In the genomic region with DNA sequence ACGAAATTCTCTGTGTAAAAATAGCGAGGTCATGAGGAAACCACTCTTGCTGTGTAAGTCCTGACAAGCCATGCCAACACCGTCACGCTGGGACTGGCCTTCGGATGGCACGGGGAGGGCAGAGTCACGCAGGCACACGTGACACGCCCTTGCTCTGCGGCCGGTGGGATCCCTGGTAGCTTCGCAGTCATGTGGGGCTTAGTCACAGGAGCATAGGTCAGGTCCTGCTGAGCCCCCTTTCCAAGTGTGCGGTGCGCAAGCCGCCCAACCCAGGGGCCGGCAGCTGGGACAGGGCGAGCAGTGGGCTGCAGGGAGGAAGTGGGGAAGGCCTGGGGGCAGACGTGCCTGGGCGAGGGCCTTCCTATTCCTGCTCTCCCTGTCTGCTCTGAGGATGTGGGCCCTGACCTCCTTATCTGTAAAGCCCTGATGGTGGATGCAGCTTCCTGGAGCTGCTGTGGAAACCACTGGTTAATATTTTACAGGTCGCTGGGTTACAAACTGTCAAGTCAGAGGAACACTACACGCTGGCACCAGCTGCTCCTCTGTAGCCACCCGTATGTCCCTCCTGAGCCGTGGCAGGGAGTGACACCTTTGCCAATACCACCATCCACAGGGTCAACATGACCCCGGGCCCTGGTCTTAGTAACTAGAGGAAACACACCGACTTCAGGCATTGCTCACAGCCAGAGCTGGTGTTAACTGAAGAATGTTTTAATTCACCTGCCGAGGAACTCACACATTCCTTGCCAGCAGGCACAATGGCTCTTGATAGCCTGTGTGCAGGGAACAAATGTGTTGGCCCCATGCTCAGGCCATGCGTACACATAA, we compare ENCODE assay signal across 1 cellular context.
TF ChIP-seq lines count a peak whose summit lies in the region.

No MANE protein-coding gene starts in this region.

TF ChIP-seq in HepG2, 621 proteins besides CTCF, POLR2A, EP300 and RAD21 (continued from another document and continues in another):
- TF ChIP-seq HOXA5 (CRISPR knock-in tag; IDR thresholded peaks at IDR 0.05) (peak; percentile 59; the same call in 1 of the 2 replicates), FIP1L1 (IDR thresholded peaks at IDR 0.05; ENCODE audit: borderline replicate concordance, insufficient read depth, low read depth, low read length) (no peak), NR2F1 (CRISPR knock-in tag; IDR thresholded peaks at IDR 0.05) (peak in 1 of 2 experiments; percentile 79; a peak in 1 of 4 replicates), NFIB (CRISPR knock-in tag; IDR thresholded peaks at IDR 0.05; ENCODE audit: borderline replicate concordance) (no peak), ZFP82 (CRISPR knock-in tag; IDR thresholded peaks at IDR 0.05; ENCODE audit: borderline replicate concordance) (no peak), NPAS2 (CRISPR knock-in tag; IDR thresholded peaks at IDR 0.05; ENCODE audit: borderline replicate concordance) (no peak), ATRX (CRISPR knock-in tag; IDR thresholded peaks at IDR 0.05; ENCODE audit: borderline replicate concordance) (no peak), SMARCC2 (IDR thresholded peaks at IDR 0.05) (no peak), ZFP37 (CRISPR knock-in tag; IDR thresholded peaks at IDR 0.05; ENCODE audit: borderline replicate concordance) (no peak), SMAD1 (CRISPR knock-in tag; IDR thresholded peaks at IDR 0.05; ENCODE audit: borderline replicate concordance, low read depth) (no peak), NFKBIZ (CRISPR knock-in tag; IDR thresholded peaks at IDR 0.05) (0 out of 2 replicates have a peak, but pooled peaks have one; percentile 50), HNF4G (IDR thresholded peaks at IDR 0.05; ENCODE audit: borderline replicate concordance, low read depth, low read length) (no peak), HNF4G (CRISPR knock-in tag; IDR thresholded peaks at IDR 0.05; ENCODE audit: borderline replicate concordance, low read depth) (no peak), SYNCRIP (IDR thresholded peaks at IDR 0.05; ENCODE audit: insufficient read depth, low read depth, low read length) (no peak), MBD4 (IDR thresholded peaks at IDR 0.05; ENCODE audit: borderline replicate concordance, low read length) (no peak), ZNF569 (CRISPR knock-in tag; IDR thresholded peaks at IDR 0.05; ENCODE audit: borderline replicate concordance) (no peak), ZNF432 (CRISPR knock-in tag; IDR thresholded peaks at IDR 0.05; ENCODE audit: borderline replicate concordance) (no peak), POLR2G (IDR thresholded peaks at IDR 0.05; ENCODE audit: low read depth, low read length) (peak; percentile 74), ZNF747 (CRISPR knock-in tag; IDR thresholded peaks at IDR 0.05; ENCODE audit: borderline replicate concordance) (0 out of 2 replicates have a peak, but pooled peaks have one; percentile 33), SP140L (CRISPR knock-in tag; IDR thresholded peaks at IDR 0.05; ENCODE audit: borderline replicate concordance) (no peak), ZNF180 (CRISPR knock-in tag; IDR thresholded peaks at IDR 0.05; ENCODE audit: borderline replicate concordance, low read depth) (no peak), JARID2 (CRISPR knock-in tag; IDR thresholded peaks at IDR 0.05; ENCODE audit: insufficient replicate concordance) (no peak), RAD51 (IDR thresholded peaks at IDR 0.05; ENCODE audit: borderline replicate concordance) (peak; percentile 86), ZNF773 (CRISPR knock-in tag; IDR thresholded peaks at IDR 0.05; ENCODE audit: borderline replicate concordance) (no peak), ZSCAN22 (CRISPR knock-in tag; IDR thresholded peaks at IDR 0.05) (no peak), PCBP1 (IDR thresholded peaks at IDR 0.05; ENCODE audit: borderline replicate concordance, low read depth, low read length) (no peak), ZBTB20 (CRISPR knock-in tag; IDR thresholded peaks at IDR 0.05; ENCODE audit: borderline replicate concordance, low read depth) (peak; percentile 81; the same call in 1 of the 2 replicates), ZBTB38 (CRISPR knock-in tag; IDR thresholded peaks at IDR 0.05) (peak; percentile 84), KDM5B (CRISPR knock-in tag; IDR thresholded peaks at IDR 0.05; ENCODE audit: borderline replicate concordance) (peak; percentile 89; the same call in 1 of the 2 replicates), ZBTB7B (CRISPR knock-in tag; IDR thresholded peaks at IDR 0.05) (0 out of 2 replicates have a peak, but pooled peaks have one; percentile 71), IRF2 (CRISPR knock-in tag; IDR thresholded peaks at IDR 0.05) (peak; percentile 64), ZNF12 (CRISPR knock-in tag; IDR thresholded peaks at IDR 0.05) (0 out of 2 replicates have a peak, but pooled peaks have one; percentile 17), RFX5 (IDR thresholded peaks at IDR 0.05; ENCODE audit: low read depth, low read length) (no peak), GTF2F1 (IDR thresholded peaks at IDR 0.05; ENCODE audit: low read length) (no peak), GFI1 (CRISPR knock-in tag; IDR thresholded peaks at IDR 0.05; ENCODE audit: borderline replicate concordance) (0 out of 2 replicates have a peak, but pooled peaks have one; percentile 25)
- TF ChIP-seq, protein P1, sequence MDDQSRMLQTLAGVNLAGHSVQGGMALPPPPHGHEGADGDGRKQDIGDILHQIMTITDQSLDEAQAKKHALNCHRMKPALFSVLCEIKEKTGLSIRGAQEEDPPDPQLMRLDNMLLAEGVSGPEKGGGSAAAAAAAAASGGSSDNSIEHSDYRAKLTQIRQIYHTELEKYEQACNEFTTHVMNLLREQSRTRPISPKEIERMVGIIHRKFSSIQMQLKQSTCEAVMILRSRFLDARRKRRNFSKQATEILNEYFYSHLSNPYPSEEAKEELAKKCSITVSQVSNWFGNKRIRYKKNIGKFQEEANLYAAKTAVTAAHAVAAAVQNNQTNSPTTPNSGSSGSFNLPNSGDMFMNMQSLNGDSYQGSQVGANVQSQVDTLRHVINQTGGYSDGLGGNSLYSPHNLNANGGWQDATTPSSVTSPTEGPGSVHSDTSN (CRISPR knock-in tag; IDR thresholded peaks at IDR 0.05; ENCODE audit: borderline replicate concordance): no peak
- TF ChIP-seq, protein P2, sequence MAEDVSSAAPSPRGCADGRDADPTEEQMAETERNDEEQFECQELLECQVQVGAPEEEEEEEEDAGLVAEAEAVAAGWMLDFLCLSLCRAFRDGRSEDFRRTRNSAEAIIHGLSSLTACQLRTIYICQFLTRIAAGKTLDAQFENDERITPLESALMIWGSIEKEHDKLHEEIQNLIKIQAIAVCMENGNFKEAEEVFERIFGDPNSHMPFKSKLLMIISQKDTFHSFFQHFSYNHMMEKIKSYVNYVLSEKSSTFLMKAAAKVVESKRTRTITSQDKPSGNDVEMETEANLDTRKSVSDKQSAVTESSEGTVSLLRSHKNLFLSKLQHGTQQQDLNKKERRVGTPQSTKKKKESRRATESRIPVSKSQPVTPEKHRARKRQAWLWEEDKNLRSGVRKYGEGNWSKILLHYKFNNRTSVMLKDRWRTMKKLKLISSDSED (CRISPR knock-in tag; IDR thresholded peaks at IDR 0.05): no peak
- TF ChIP-seq, protein P3, sequence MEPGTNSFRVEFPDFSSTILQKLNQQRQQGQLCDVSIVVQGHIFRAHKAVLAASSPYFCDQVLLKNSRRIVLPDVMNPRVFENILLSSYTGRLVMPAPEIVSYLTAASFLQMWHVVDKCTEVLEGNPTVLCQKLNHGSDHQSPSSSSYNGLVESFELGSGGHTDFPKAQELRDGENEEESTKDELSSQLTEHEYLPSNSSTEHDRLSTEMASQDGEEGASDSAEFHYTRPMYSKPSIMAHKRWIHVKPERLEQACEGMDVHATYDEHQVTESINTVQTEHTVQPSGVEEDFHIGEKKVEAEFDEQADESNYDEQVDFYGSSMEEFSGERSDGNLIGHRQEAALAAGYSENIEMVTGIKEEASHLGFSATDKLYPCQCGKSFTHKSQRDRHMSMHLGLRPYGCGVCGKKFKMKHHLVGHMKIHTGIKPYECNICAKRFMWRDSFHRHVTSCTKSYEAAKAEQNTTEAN (CRISPR knock-in tag; conservative IDR thresholded peaks at IDR 0.05): peak; percentile 60
- TF ChIP-seq, protein P4, sequence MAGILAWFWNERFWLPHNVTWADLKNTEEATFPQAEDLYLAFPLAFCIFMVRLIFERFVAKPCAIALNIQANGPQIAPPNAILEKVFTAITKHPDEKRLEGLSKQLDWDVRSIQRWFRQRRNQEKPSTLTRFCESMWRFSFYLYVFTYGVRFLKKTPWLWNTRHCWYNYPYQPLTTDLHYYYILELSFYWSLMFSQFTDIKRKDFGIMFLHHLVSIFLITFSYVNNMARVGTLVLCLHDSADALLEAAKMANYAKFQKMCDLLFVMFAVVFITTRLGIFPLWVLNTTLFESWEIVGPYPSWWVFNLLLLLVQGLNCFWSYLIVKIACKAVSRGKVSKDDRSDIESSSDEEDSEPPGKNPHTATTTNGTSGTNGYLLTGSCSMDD (CRISPR knock-in tag; IDR thresholded peaks at IDR 0.05): no peak
- TF ChIP-seq, protein P5, sequence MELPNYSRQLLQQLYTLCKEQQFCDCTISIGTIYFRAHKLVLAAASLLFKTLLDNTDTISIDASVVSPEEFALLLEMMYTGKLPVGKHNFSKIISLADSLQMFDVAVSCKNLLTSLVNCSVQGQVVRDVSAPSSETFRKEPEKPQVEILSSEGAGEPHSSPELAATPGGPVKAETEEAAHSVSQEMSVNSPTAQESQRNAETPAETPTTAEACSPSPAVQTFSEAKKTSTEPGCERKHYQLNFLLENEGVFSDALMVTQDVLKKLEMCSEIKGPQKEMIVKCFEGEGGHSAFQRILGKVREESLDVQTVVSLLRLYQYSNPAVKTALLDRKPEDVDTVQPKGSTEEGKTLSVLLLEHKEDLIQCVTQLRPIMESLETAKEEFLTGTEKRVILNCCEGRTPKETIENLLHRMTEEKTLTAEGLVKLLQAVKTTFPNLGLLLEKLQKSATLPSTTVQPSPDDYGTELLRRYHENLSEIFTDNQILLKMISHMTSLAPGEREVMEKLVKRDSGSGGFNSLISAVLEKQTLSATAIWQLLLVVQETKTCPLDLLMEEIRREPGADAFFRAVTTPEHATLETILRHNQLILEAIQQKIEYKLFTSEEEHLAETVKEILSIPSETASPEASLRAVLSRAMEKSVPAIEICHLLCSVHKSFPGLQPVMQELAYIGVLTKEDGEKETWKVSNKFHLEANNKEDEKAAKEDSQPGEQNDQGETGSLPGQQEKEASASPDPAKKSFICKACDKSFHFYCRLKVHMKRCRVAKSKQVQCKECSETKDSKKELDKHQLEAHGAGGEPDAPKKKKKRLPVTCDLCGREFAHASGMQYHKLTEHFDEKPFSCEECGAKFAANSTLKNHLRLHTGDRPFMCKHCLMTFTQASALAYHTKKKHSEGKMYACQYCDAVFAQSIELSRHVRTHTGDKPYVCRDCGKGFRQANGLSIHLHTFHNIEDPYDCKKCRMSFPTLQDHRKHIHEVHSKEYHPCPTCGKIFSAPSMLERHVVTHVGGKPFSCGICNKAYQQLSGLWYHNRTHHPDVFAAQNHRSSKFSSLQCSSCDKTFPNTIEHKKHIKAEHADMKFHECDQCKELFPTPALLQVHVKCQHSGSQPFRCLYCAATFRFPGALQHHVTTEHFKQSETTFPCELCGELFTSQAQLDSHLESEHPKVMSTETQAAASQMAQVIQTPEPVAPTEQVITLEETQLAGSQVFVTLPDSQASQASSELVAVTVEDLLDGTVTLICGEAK (IDR thresholded peaks at IDR 0.05): no peak
- TF ChIP-seq, protein P5 (CRISPR knock-in tag; IDR thresholded peaks at IDR 0.05): peak; percentile 41; the same call in 1 of the 2 replicates
- TF ChIP-seq, protein P6, sequence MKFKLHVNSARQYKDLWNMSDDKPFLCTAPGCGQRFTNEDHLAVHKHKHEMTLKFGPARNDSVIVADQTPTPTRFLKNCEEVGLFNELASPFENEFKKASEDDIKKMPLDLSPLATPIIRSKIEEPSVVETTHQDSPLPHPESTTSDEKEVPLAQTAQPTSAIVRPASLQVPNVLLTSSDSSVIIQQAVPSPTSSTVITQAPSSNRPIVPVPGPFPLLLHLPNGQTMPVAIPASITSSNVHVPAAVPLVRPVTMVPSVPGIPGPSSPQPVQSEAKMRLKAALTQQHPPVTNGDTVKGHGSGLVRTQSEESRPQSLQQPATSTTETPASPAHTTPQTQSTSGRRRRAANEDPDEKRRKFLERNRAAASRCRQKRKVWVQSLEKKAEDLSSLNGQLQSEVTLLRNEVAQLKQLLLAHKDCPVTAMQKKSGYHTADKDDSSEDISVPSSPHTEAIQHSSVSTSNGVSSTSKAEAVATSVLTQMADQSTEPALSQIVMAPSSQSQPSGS (CRISPR knock-in tag; IDR thresholded peaks at IDR 0.05): 0 out of 2 replicates have a peak, but pooled peaks have one; percentile 11
- TF ChIP-seq, protein P7, sequence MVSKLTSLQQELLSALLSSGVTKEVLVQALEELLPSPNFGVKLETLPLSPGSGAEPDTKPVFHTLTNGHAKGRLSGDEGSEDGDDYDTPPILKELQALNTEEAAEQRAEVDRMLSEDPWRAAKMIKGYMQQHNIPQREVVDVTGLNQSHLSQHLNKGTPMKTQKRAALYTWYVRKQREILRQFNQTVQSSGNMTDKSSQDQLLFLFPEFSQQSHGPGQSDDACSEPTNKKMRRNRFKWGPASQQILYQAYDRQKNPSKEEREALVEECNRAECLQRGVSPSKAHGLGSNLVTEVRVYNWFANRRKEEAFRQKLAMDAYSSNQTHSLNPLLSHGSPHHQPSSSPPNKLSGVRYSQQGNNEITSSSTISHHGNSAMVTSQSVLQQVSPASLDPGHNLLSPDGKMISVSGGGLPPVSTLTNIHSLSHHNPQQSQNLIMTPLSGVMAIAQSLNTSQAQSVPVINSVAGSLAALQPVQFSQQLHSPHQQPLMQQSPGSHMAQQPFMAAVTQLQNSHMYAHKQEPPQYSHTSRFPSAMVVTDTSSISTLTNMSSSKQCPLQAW (CRISPR knock-in tag; IDR thresholded peaks at IDR 0.05): peak; percentile 99
